ENCODE assay signal across 17 cellular contexts in genomic region chr2:177746358-177746757, GRCh38.
DNase-seq lines count a peak whose midpoint lies in the region; TF ChIP-seq lines count a peak whose summit lies in the region.
"Had no signal": no experiment of that assay in that cellular context is flagged by ENCODE, and none has a peak within 500 bp of the region (broad histone marks: within the 10 kb centered on the region; RNA-seq: fewer than 3 reads in every experiment).

No MANE protein-coding gene starts in this region.

- peaks cover 13% of the 10 kb centered on the region for H3K27me3 Mint-ChIP-seq in endothelial cell (ENCODE audit: unreplicated experiment)
- no peaks in the 10 kb centered on the region for H3K27me3 Mint-ChIP-seq in nephron (ENCODE audit: low read depth)
- H3K27me3 Mint-ChIP-seq: CD4-positive, alpha-beta T cell had no signal

- H3K27me3 ChIP-seq in Loucy (ENCODE audit: insufficient read depth, low read length, poor library complexity, severe bottlenecking) = no peaks in the 10 kb centered on the region
- H3K27me3 ChIP-seq: BE2C had no signal

- H3K4me3 ChIP-seq in Loucy (ENCODE audit: low read length, poor library complexity, severe bottlenecking) = no peak overlapping the region
- H3K4me3 ChIP-seq: GM23338 had no signal

- H3K4me1 Mint-ChIP-seq in endothelial cell (ENCODE audit: unreplicated experiment) (peaks cover 49% of the 10 kb centered on the region), nephron (peaks cover 30% of the 10 kb centered on the region)

- H3K36me3 ChIP-seq in Loucy (ENCODE audit: insufficient read depth, low read length) = no peaks in the 10 kb centered on the region
- H3K36me3 ChIP-seq: BE2C had no signal

- H3K4me2 ChIP-seq in Loucy (ENCODE audit: low read depth, low read length, poor library complexity, severe bottlenecking) = no peak overlapping the region
- H3K4me2 ChIP-seq: GM23338 had no signal

- peak overlapping the region; percentile 9; the same call in 1 of the 2 replicates for H2AFZ ChIP-seq in Loucy (ENCODE audit: low read length)
- H2AFZ ChIP-seq: GM23338 had no signal

- TF ChIP-seq CTCF in Loucy (conservative IDR thresholded peaks at IDR 0.05; ENCODE audit: low read length) (no peak), endothelial cell (IDR thresholded peaks at IDR 0.05; ENCODE audit: unreplicated experiment) (no peak), nephron (IDR thresholded peaks at IDR 0.05; ENCODE audit: unreplicated experiment in 3 of 3) (no peak)

- H3K9me2 ChIP-seq in Loucy (replicated peaks; ENCODE audit: low read depth, low read length) = no peaks in the 10 kb centered on the region

- no peaks in the 10 kb centered on the region for H3F3A ChIP-seq in Loucy (ENCODE audit: low read depth)

- H4K20me1 ChIP-seq in Loucy (ENCODE audit: insufficient read depth, low read length, poor library complexity, severe bottlenecking) = no peaks in the 10 kb centered on the region

- H3K9me3 ChIP-seq in Loucy (ENCODE audit: insufficient read depth, low read depth, low read length) = no peaks in the 10 kb centered on the region
- H3K9me3 ChIP-seq: BE2C, Caco-2 had no signal

- peak overlapping the region; percentile 85 for H3K27ac Mint-ChIP-seq in endothelial cell (ENCODE audit: unreplicated experiment)
- H3K27ac Mint-ChIP-seq in nephron = peak overlapping the region; percentile 23 to 91 (median 54)
- H3K27ac Mint-ChIP-seq: CD4-positive, alpha-beta T cell; GM23338 had no signal

- H3K9ac ChIP-seq in Loucy (ENCODE audit: low read depth, low read length, poor library complexity, severe bottlenecking) = no peak overlapping the region

- H3K9me3 Mint-ChIP-seq in endothelial cell (ENCODE audit: unreplicated experiment) = peaks cover 5% of the 10 kb centered on the region
- H3K9me3 Mint-ChIP-seq in nephron = peaks cover 10% of the 10 kb centered on the region
- H3K9me3 Mint-ChIP-seq: CD4-positive, alpha-beta T cell; GM23338 had no signal

- H3K4me3 Mint-ChIP-seq in endothelial cell (ENCODE audit: unreplicated experiment) (no peak overlapping the region), nephron (no peak overlapping the region)
- H3K4me3 Mint-ChIP-seq: CD4-positive, alpha-beta T cell; GM23338 had no signal

- H3K36me3 Mint-ChIP-seq in endothelial cell (ENCODE audit: low read depth, unreplicated experiment) (peaks cover 17% of the 10 kb centered on the region), nephron (ENCODE audit: low read depth) (no peaks in the 10 kb centered on the region)

- no peaks in the 10 kb centered on the region for H3K79me2 ChIP-seq in Loucy (ENCODE audit: insufficient read depth, low read length)

- DNase-seq in CD1c-positive myeloid dendritic cell (ENCODE audit: extremely low spot score) = peak; percentile 10
- no peak for DNase-seq in endothelial cell (ENCODE audit: low spot score)
- DNase-seq in NK-92 (lab: John Stamatoyannopoulos, UW; ENCODE audit: unreplicated experiment) = no peak
- no peak for DNase-seq in NCI-H1436 treated with DMSO at 0.1 percent for 48 hours (lab: John Stamatoyannopoulos, UW)
- DNase-seq in activated CD8-positive, alpha-beta memory T cell treated with anti-CD3 and anti-CD28 coated beads, Interleukin-2, amount 50 U/mL, for 48 hours = no peak
- DNase-seq: ACHN; BE2C; C1 segment of cervical spinal cord; Caco-2; CD4-positive, alpha-beta T cell; DMS153; DMS79; GDM1; HCEC 1CT had no signal

- peaks cover 15% of the 10 kb centered on the region for H3K4me1 ChIP-seq in Loucy (ENCODE audit: insufficient read depth, low read length, poor library complexity, severe bottlenecking)
- H3K4me1 ChIP-seq: BE2C, Caco-2 had no signal
